In genomic region chr1:206081811-206082210, GRCh38 we compare ENCODE assay signal across 1 cellular context.
TF ChIP-seq lines count a peak whose summit lies in the region.

No MANE protein-coding gene starts in this region.

TF ChIP-seq in HepG2, 621 proteins besides CTCF, POLR2A, EP300 and RAD21:
- TF ChIP-seq ZNF430 (CRISPR knock-in tag; IDR thresholded peaks at IDR 0.05) = no peak
- no peak for TF ChIP-seq ZNF441 (CRISPR knock-in tag; IDR thresholded peaks at IDR 0.05; ENCODE audit: borderline replicate concordance)
- TF ChIP-seq SMAD9 (CRISPR knock-in tag; IDR thresholded peaks at IDR 0.05) = no peak
- no peak for TF ChIP-seq ZFP36L2 (CRISPR knock-in tag; IDR thresholded peaks at IDR 0.05)
- no peak for TF ChIP-seq NCOA2 (CRISPR knock-in tag; IDR thresholded peaks at IDR 0.05)
- TF ChIP-seq FOXP1 (IDR thresholded peaks at IDR 0.05) = no peak
- TF ChIP-seq FOXP1 (CRISPR knock-in tag; IDR thresholded peaks at IDR 0.05) = no peak
- no peak for TF ChIP-seq HDAC1 (CRISPR knock-in tag; IDR thresholded peaks at IDR 0.05)
- no peak for TF ChIP-seq RNF2 (conservative IDR thresholded peaks at IDR 0.05; ENCODE audit: low read depth)
- no peak for TF ChIP-seq SRSF1 (optimal IDR thresholded peaks at IDR 0.05; ENCODE audit: low read depth, low read length)
- 0 out of 2 replicates have a peak, but pooled peaks have one; percentile 5 for TF ChIP-seq SMC3 (IDR thresholded peaks at IDR 0.05; ENCODE audit: low read length)
- TF ChIP-seq ZBTB26 (CRISPR knock-in tag; IDR thresholded peaks at IDR 0.05; ENCODE audit: borderline replicate concordance) = no peak
- TF ChIP-seq ATF7 (IDR thresholded peaks at IDR 0.05) = no peak
- no peak for TF ChIP-seq ATF7 (CRISPR knock-in tag; IDR thresholded peaks at IDR 0.05)
- TF ChIP-seq ZNF232 (CRISPR knock-in tag; IDR thresholded peaks at IDR 0.05; ENCODE audit: borderline replicate concordance) = peak; percentile 78
- TF ChIP-seq HMGA1 (CRISPR knock-in tag; conservative IDR thresholded peaks at IDR 0.05) = no peak
- TF ChIP-seq MEIS1 (CRISPR knock-in tag; IDR thresholded peaks at IDR 0.05; ENCODE audit: borderline replicate concordance) = no peak
